Comparison of ENCODE assay signal across 17 cellular contexts in genomic region chr9:91919621-91920020, GRCh38. TPM values are rescaled to one million over a fixed set of nuclear protein-coding genes. Genes with fewer than 3 reads are reported as not detected.
DNase-seq lines count a peak whose midpoint lies in the region; ATAC-seq and TF ChIP-seq lines count a peak whose summit lies in the region.
"Had no signal": no experiment of that assay in that cellular context is flagged by ENCODE, and none has a peak within 500 bp of the region (broad histone marks: within the 10 kb centered on the region; RNA-seq: fewer than 3 reads in every experiment).

No MANE protein-coding gene starts in this region.

- TF ChIP-seq POLR2A in stomach (IDR thresholded peaks at IDR 0.05), result no peak

- TF ChIP-seq EP300 in stomach (IDR thresholded peaks at IDR 0.05), result no peak

- H3K4ac ChIP-seq in mesendoderm (ENCODE audit: low read depth, low read length), result no peak overlapping the region

- H3K4me1 ChIP-seq in mesendoderm (ENCODE audit: control insufficient read depth, low read depth, low read length) (peaks cover 22% of the 10 kb centered on the region), stomach (peaks cover 13 to 67% (median 35%) of the 10 kb centered on the region in 4 donors)

- no peak overlapping the region for H3K4me3 ChIP-seq in mesendoderm (ENCODE audit: low read length)
- H3K4me3 ChIP-seq in stomach, result no peak overlapping the region
- H3K4me3 ChIP-seq: GM23338 had no signal

- intact Hi-C loops in stomach (cut with DNase I; ENCODE audit: low total_unique reads), result no loop called here

- no CpG with 5 or more reads among the region's 5 CpGs for WGBS in mesendoderm (ENCODE audit: extremely low coverage, insufficient coverage, low lambda C conversion rate)
- WGBS in stomach, 5 donors, result 84 to 98% (median 96%) methylated on average over 5 of the region's 5 CpGs

- peaks cover 70% of the 10 kb centered on the region for H3K79me2 ChIP-seq in mesendoderm (ENCODE audit: control insufficient read depth, insufficient read depth, low read length)

- H3K18ac ChIP-seq in mesendoderm (ENCODE audit: low read length), result peak overlapping the region; percentile 8

- H2BK120ac ChIP-seq in mesendoderm (ENCODE audit: low read depth, low read length), result no peak overlapping the region

- no peak overlapping the region for H3K4me2 ChIP-seq in mesendoderm (ENCODE audit: low read length)
- H3K4me2 ChIP-seq: GM23338 had no signal

- H3K79me1 ChIP-seq in mesendoderm (ENCODE audit: low read length), result peaks cover 34% of the 10 kb centered on the region

- no peak overlapping the region for H3K9ac ChIP-seq in mesendoderm (ENCODE audit: low read length)

- H3K27me3 ChIP-seq in mesendoderm (ENCODE audit: insufficient read depth, low read length, poor library complexity) (no peaks in the 10 kb centered on the region), stomach (no peaks in the 10 kb centered on the region)

- no peak overlapping the region for H2BK15ac ChIP-seq in mesendoderm (replicated peaks; ENCODE audit: low read depth)

- TF ChIP-seq CTCF in stomach (IDR thresholded peaks at IDR 0.05), result no peak

- no peak for ATAC-seq in HG03342 (IDR thresholded peaks at IDR 0.05; ENCODE audit: unreplicated experiment)
- ATAC-seq: GM23338, HCT116 had no signal

- peaks cover 3% of the 10 kb centered on the region for H3K36me3 ChIP-seq in mesendoderm (ENCODE audit: control insufficient read depth, insufficient read depth, low read length)
- no peaks in the 10 kb centered on the region for H3K36me3 ChIP-seq in stomach

- H3K56ac ChIP-seq in mesendoderm (ENCODE audit: low read length), result peak overlapping the region; percentile 6

- H3K27ac ChIP-seq in mesendoderm (ENCODE audit: low read depth, low read length) (no peak overlapping the region), stomach (no peak overlapping the region)

- DNase-seq in islet precursor cell (peak; percentile 22), mesendoderm (no peak), stomach (peak; percentile 17), NCI-H1436 (lab: John Stamatoyannopoulos, UW) (no peak), NCI-H526 treated with DMSO at 0.1 percent for 48 hours (lab: John Stamatoyannopoulos, UW) (no peak)
- DNase-seq: C1 segment of cervical spinal cord; Calu3; CD4-positive, alpha-beta memory T cell; COR-L47; DMS53; DMS79 treated with DMSO at 0.1 percent for 48 hours; GF-D8; H9 had no signal

- no peak overlapping the region for H4K8ac ChIP-seq in mesendoderm (ENCODE audit: low read depth, low read length)

- H4K5ac ChIP-seq in mesendoderm (ENCODE audit: low read length), result no peak overlapping the region

- H3K23ac ChIP-seq in mesendoderm (ENCODE audit: low read length), result no peak overlapping the region

- no peak overlapping the region for H2BK5ac ChIP-seq in mesendoderm (ENCODE audit: low read length)

- no peaks in the 10 kb centered on the region for H3K9me3 ChIP-seq in stomach

- H2AK5ac ChIP-seq in mesendoderm (ENCODE audit: low read length), result no peak overlapping the region

RNA-seq across cellular contexts. Expression of gene ROR2, which starts 30.4 kb away (rescaled TPM):
- polyA plus RNA-seq in mesendoderm (2013, experiment 1 of 2), result 24.3 TPM
- polyA plus RNA-seq in mesendoderm (2013, experiment 2 of 2), result 22.3 TPM
- 10 to 100 TPM in 3 of 5 donors, 1 to 10 TPM in 2; 6.1 to 21.4 (median 15.6) TPM for total RNA-seq in stomach
- polyA plus RNA-seq in stomach, result 10 to 100 TPM in 1 of 3 donors, 1 to 10 TPM in 2; 3.0 to 12.0 (median 7.6) TPM
- total RNA-seq: A172, Calu3 had no signal

Comparison
In these comparisons a context has a peak if more than half of its experiments do, and no peak if none do; other contexts are left out.
1. DNase-seq: peak in islet precursor cell (single experiment) and stomach (single experiment); none in mesendoderm (single experiment), NCI-H1436 (single experiment) and NCI-H526 treated with DMSO at 0.1 percent for 48 hours (single experiment).